In genomic region chr3:28139967-28140634, GRCh38 we compare ENCODE assay signal across 19 cellular contexts.
DNase-seq lines count a peak whose midpoint lies in the region; ATAC-seq and TF ChIP-seq lines count a peak whose summit lies in the region.
"Had no signal": no experiment of that assay in that cellular context is flagged by ENCODE, and none has a peak within 500 bp of the region (broad histone marks: within the 10 kb centered on the region; RNA-seq: fewer than 3 reads in every experiment).

No MANE protein-coding gene starts in this region.

- H3K27ac ChIP-seq in lower lobe of right lung = peak overlapping the region; percentile 46

- TF ChIP-seq CTCF in epithelial cell of esophagus (IDR thresholded peaks at IDR 0.05; ENCODE audit: insufficient read depth, low read depth, low read length, missing control alignments) (no peak), lower lobe of right lung (IDR thresholded peaks at IDR 0.05) (no peak)

- H3K27me3 ChIP-seq in lower lobe of right lung (ENCODE audit: low read depth) = no peaks in the 10 kb centered on the region

- H3K36me3 ChIP-seq in lower lobe of right lung = no peaks in the 10 kb centered on the region
- H3K36me3 ChIP-seq: thoracic aorta had no signal

- no peak overlapping the region for H3K4me3 ChIP-seq in epithelial cell of esophagus (ENCODE audit: low read length)
- H3K4me3 ChIP-seq in lower lobe of right lung = no peak overlapping the region
- H3K4me3 ChIP-seq: smooth muscle cell, thoracic aorta had no signal

- no peaks in the 10 kb centered on the region for H3K9me3 ChIP-seq in lower lobe of right lung
- H3K9me3 ChIP-seq: thoracic aorta had no signal

- H3K4me1 ChIP-seq in lower lobe of right lung = peaks cover 4% of the 10 kb centered on the region

- no peak for DNase-seq in Right ventricle myocardium inferior (ENCODE audit: missing footprints)
- no peak for DNase-seq in cardiac septum (ENCODE audit: low spot score)
- DNase-seq in epithelial cell of esophagus (ENCODE audit: low read depth) = peak; percentile 15
- no peak for DNase-seq in lower lobe of right lung
- no peak for DNase-seq in NCI-H446 treated with DMSO at 0.1 percent for 48 hours (lab: John Stamatoyannopoulos, UW)
- no peak for DNase-seq in stimulated activated CD4-positive, alpha-beta T cell treated with anti-CD3 and anti-CD28 coated beads, Interleukin-12 subunit alpha, Interleukin-12 subunit beta, amount 100 ng/mL, for 4 hours
- DNase-seq in ecto neural progenitor cell (ENCODE audit: low spot score) = no peak
- DNase-seq: activated CD4-positive, alpha-beta T cell treated with anti-CD3 and anti-CD28 coated beads, Interleukin-2, amount 50 U/mL, for 48 hours; activated T-cell treated with anti-CD3 and anti-CD28 coated beads, Interleukin-2, amount 50 U/mL, for 1 hour; erythroblast; GF-D8; glutamatergic neuron; immature natural killer cell; naive B cell; NCI-H187; NCI-H2227 treated with DMSO at 0.1 percent for 48 hours had no signal

- intact Hi-C loops in Right ventricle myocardium inferior (cut with DNase I) = no loop called here
- intact Hi-C loops in cardiac septum (cut with DNase I) = no loop called here
- intact Hi-C loops in lower lobe of right lung (cut with DNase I) = no loop called here

- ATAC-seq in Right ventricle myocardium inferior = peak; percentile 68
- no peak for ATAC-seq in lower lobe of right lung
- ATAC-seq in HG02884 (IDR thresholded peaks at IDR 0.05; ENCODE audit: unreplicated experiment) = no peak
